ENCODE assay signal across 1 cellular context in genomic region chr1:154944422-154945159, GRCh38.
TF ChIP-seq lines count a peak whose summit lies in the region.

No MANE protein-coding gene starts in this region.

TF ChIP-seq in SK-N-SH, 30 proteins besides CTCF, POLR2A, EP300 and RAD21 (continued from another document):
- TF ChIP-seq USF2 (IDR thresholded peaks at IDR 0.05; ENCODE audit: borderline replicate concordance, low read depth, low read length) (no peak), ELF1 (IDR thresholded peaks at IDR 0.05) (no peak), GABPA (IDR thresholded peaks at IDR 0.05; ENCODE audit: low read depth) (no peak), MXI1 (IDR thresholded peaks at IDR 0.05; ENCODE audit: low read depth, low read length) (no peak), GATA2 (CRISPR knock-in tag; IDR thresholded peaks at IDR 0.05) (no peak), RXRA (IDR thresholded peaks at IDR 0.05; ENCODE audit: borderline replicate concordance, low read depth) (no peak), PBX3 (IDR thresholded peaks at IDR 0.05) (no peak), ZBTB33 (IDR thresholded peaks at IDR 0.05; ENCODE audit: borderline replicate concordance, low read depth) (no peak), RFX5 (IDR thresholded peaks at IDR 0.05; ENCODE audit: low read length) (no peak), MEF2A (IDR thresholded peaks at IDR 0.05; ENCODE audit: borderline replicate concordance, low read depth) (no peak), NFIC (IDR thresholded peaks at IDR 0.05; ENCODE audit: borderline replicate concordance) (no peak), YY1 (IDR thresholded peaks at IDR 0.05; ENCODE audit: low read depth) (no peak), POLR2AphosphoS5 (IDR thresholded peaks at IDR 0.05; ENCODE audit: low read depth, low read length) (no peak)
